In the genomic region with DNA sequence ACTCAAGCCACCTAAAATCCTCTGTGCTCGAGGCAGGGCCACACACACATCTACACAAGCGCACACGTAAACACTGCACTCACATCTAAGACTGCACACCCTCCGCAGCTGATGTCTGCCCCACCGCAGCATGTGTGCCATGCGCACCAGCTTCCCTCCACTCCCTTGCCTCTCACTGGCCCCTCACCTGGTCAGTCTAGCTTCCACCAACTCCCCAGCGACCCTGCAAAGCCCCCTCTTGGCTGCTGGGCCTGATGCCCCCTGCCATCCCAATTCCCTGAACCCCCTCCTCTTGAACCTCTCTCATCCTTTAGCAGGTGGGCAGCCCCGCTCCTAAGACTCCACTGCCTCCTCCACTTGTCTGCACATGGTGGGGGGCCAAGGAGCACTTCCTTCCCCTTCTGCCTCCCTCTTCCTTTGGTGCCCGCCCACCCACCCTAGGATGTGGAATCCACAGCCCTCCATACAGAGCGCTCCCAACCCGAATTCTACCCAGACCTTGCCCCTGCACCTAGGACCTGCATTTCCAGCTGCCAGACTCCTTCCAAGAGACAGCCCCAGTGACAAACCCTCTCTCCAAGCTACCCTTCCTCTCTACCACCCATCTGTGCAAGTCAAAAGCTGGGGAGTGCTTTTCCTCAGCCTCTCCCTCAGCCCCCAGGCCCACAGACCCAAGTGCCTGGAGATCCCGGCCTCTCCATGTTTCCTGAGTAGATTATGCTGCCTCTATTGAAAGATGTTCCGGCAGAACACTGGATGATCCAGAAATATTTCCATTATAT, we compare ENCODE assay signal across 15 cellular contexts. TPM values are rescaled to one million over a fixed set of nuclear protein-coding genes. Genes with fewer than 3 reads are reported as not detected.
DNase-seq lines count a peak whose midpoint lies in the region; ATAC-seq and TF ChIP-seq lines count a peak whose summit lies in the region.
"Had no signal": no experiment of that assay in that cellular context is flagged by ENCODE, and none has a peak within 500 bp of the region (broad histone marks: within the 10 kb centered on the region; RNA-seq: fewer than 3 reads in every experiment).

No MANE protein-coding gene starts in this region.

- TF ChIP-seq RAD21 in IMR-90 (IDR thresholded peaks at IDR 0.05; ENCODE audit: low read length), result no peak

- H3K9me2 ChIP-seq in GM23248 (ENCODE audit: insufficient read depth), result no peaks in the 10 kb centered on the region

- no peak for TF ChIP-seq POLR2A in IMR-90 (IDR thresholded peaks at IDR 0.05; ENCODE audit: low read depth, low read length)

- no peak overlapping the region for H3K4ac ChIP-seq in IMR-90 (ENCODE audit: low read depth, low read length)

- CTCF ChIA-PET in IMR-90 (lab: Yijun Ruan, JAX), result interaction anchor here (1.5 kb wide), 1 partner anchor 13 kb away, joined by 3 read pairs; no protein-coding TSS in a partner anchor

- no peak overlapping the region for H2AK9ac ChIP-seq in IMR-90 (replicated peaks; ENCODE audit: low read depth, low read length, poor library complexity)

- H4K91ac ChIP-seq in IMR-90 (ENCODE audit: insufficient read depth, low read depth, low read length), result no peak overlapping the region

- H3K4me1 ChIP-seq in GM23248 (ENCODE audit: insufficient read depth), result peaks cover 29% of the 10 kb centered on the region
- peaks cover 12% of the 10 kb centered on the region for H3K4me1 ChIP-seq in IMR-90 (ENCODE audit: control insufficient read depth, insufficient read depth, low read length)
- peaks cover 4% of the 10 kb centered on the region for H3K4me1 ChIP-seq in lower lobe of right lung
- H3K4me1 ChIP-seq in psoas muscle, result no peaks in the 10 kb centered on the region
- H3K4me1 ChIP-seq: HAP-1, Peyer's patch had no signal

- no peak overlapping the region for H3K23ac ChIP-seq in IMR-90 (ENCODE audit: low read depth, low read length)

- DNase-seq in GM23248 (no peak), IMR-90 (no peak), lower lobe of right lung (peak; percentile 27), psoas muscle (peak; percentile 1 to 17), NCI-H748 (lab: John Stamatoyannopoulos, UW; ENCODE audit: unreplicated experiment) (no peak), NCI-H1694 (lab: John Stamatoyannopoulos, UW) (no peak), NCI-H82 (lab: John Stamatoyannopoulos, UW) (no peak)
- DNase-seq: GF-D8, Kasumi-1, NCI-H1930, SHP77 treated with DMSO at 0.1 percent for 48 hours had no signal

- ATAC-seq in IMR-90 (ENCODE audit: low read depth) (no peak), lower lobe of right lung (no peak), psoas muscle (no peak)

- dilution Hi-C loops in IMR-90 (cut with HindIII; ENCODE audit: low sequenced_read_pairs, unreplicated experiment), result no loop called here

- H2AFZ ChIP-seq in GM23248 (no peak overlapping the region), IMR-90 (replicated peaks; ENCODE audit: low read length, poor library complexity) (no peak overlapping the region)

- H3K9ac ChIP-seq in GM23248 (peak overlapping the region; percentile 59), IMR-90 (ENCODE audit: low read depth, low read length) (no peak overlapping the region)
- H3K9ac ChIP-seq: BLaER1 had no signal

- no peak overlapping the region for H2BK120ac ChIP-seq in IMR-90 (ENCODE audit: low read depth, low read length)

- no peak overlapping the region for H3K56ac ChIP-seq in IMR-90 (ENCODE audit: extremely low read depth, insufficient read depth, low read length)

- peaks cover 36% of the 10 kb centered on the region for H3K9me1 ChIP-seq in IMR-90 (ENCODE audit: insufficient read depth, low read length)

- BruUV-seq in IMR-90 (replicated peaks; lab: Mats Ljungman, UMichigan), result no TSS peak

- no peak for TF ChIP-seq CTCF in IMR-90 (conservative IDR thresholded peaks at IDR 0.05; ENCODE audit: low read depth, low read length)
- no peak for TF ChIP-seq CTCF in lower lobe of right lung (IDR thresholded peaks at IDR 0.05)
- no peak for TF ChIP-seq CTCF in psoas muscle (IDR thresholded peaks at IDR 0.05)

- H3K27ac ChIP-seq in GM23248 (no peak overlapping the region), IMR-90 (ENCODE audit: insufficient read depth, low read length) (no peak overlapping the region), lower lobe of right lung (no peak overlapping the region), psoas muscle (no peak overlapping the region)
- H3K27ac ChIP-seq: BLaER1, Peyer's patch had no signal

- H3K4me3 ChIP-seq in GM23248, result no peak overlapping the region
- H3K4me3 ChIP-seq in IMR-90 (ENCODE audit: insufficient read depth, low read depth, low read length), result no peak overlapping the region
- H3K4me3 ChIP-seq in lower lobe of right lung, result no peak overlapping the region
- no peak overlapping the region for H3K4me3 ChIP-seq in psoas muscle
- H3K4me3 ChIP-seq: BLaER1, HAP-1, Peyer's patch had no signal

- no peaks in the 10 kb centered on the region for H3F3A ChIP-seq in GM23248 (ENCODE audit: insufficient read depth)

- H3K36me3 ChIP-seq in GM23248 (ENCODE audit: low read depth), result no peaks in the 10 kb centered on the region
- H3K36me3 ChIP-seq in IMR-90 (ENCODE audit: control insufficient read depth, insufficient read depth, low read length), result no peaks in the 10 kb centered on the region; the same call in 1 of the 2 replicates
- no peaks in the 10 kb centered on the region for H3K36me3 ChIP-seq in lower lobe of right lung
- H3K36me3 ChIP-seq in psoas muscle (ENCODE audit: insufficient read depth in 1 of 2, low read depth in 1 of 2), result no peaks in the 10 kb centered on the region
- H3K36me3 ChIP-seq: BLaER1, HAP-1, Peyer's patch had no signal

- H4K20me1 ChIP-seq in GM23248 (ENCODE audit: insufficient read depth), result no peaks in the 10 kb centered on the region
- peaks cover 38% of the 10 kb centered on the region for H4K20me1 ChIP-seq in IMR-90 (ENCODE audit: insufficient read depth, low read length)
- H4K20me1 ChIP-seq: BLaER1 had no signal

- H4K8ac ChIP-seq in IMR-90 (ENCODE audit: low read depth in 2 of 2, low read length in 2 of 2), result no peak overlapping the region

- peak overlapping the region; percentile 8; the same call in 1 of the 2 replicates for H2AK5ac ChIP-seq in IMR-90 (ENCODE audit: low read depth, low read length)

- H3K27me3 ChIP-seq in GM23248 (replicated peaks; ENCODE audit: insufficient read depth) (no peaks in the 10 kb centered on the region), IMR-90 (ENCODE audit: control insufficient read depth, insufficient read depth, low read length) (no peaks in the 10 kb centered on the region), lower lobe of right lung (ENCODE audit: low read depth) (no peaks in the 10 kb centered on the region), psoas muscle (ENCODE audit: insufficient read depth in 3 of 3, low read length in 2 of 3) (peaks cover 0 to 1% (median 0%) of the 10 kb centered on the region in 3 donors)
- H3K27me3 ChIP-seq: BLaER1, Peyer's patch had no signal

- no peak overlapping the region for H3K14ac ChIP-seq in IMR-90 (replicated peaks; ENCODE audit: low read depth, low read length)

- H2BK5ac ChIP-seq in IMR-90 (ENCODE audit: low read depth, low read length, poor library complexity, severe bottlenecking), result no peak overlapping the region

- WGBS in GM23248 (ENCODE audit: low coverage in 1 of 2, low lambda C conversion rate in 2 of 2, missing lambda C conversion rate in 2 of 2), 2 experiments, result 94 to 95% methylated on average over 11 to 13 of the region's 13 CpGs
- WGBS in IMR-90 (ENCODE audit: extremely low coverage in 2 of 2, insufficient read length in 1 of 2), 2 experiments, result 100% methylated on average over 2 of the region's 13 CpGs; no CpG with 5 or more reads in 1 of the 2 experiments
- WGBS in psoas muscle, 3 donors, result 93 to 96% (median 96%) methylated on average over 11 to 13 of the region's 13 CpGs

- in situ Hi-C loops in GM23248 (cut with MboI), result no loop called here
- in situ Hi-C loops in IMR-90 (cut with MboI; ENCODE audit: low sequenced_read_pairs), result no loop called here

- H2BK20ac ChIP-seq in IMR-90 (ENCODE audit: low read depth, low read length), result no peak overlapping the region

- peaks cover 97% of the 10 kb centered on the region for H3K79me2 ChIP-seq in GM23248 (ENCODE audit: insufficient read depth)

- POLR2A ChIA-PET in IMR-90 (lab: Charles Lee; ENCODE audit: unreplicated experiment), result no interaction called here

- H3K79me1 ChIP-seq in IMR-90 (ENCODE audit: low read depth in 1 of 2, low read length in 2 of 2), result peaks cover 24 to 91% of the 10 kb centered on the region in 2 experiments

- H2BK15ac ChIP-seq in IMR-90 (ENCODE audit: low read depth, low read length), result no peak overlapping the region

- no peak overlapping the region for H3K18ac ChIP-seq in IMR-90 (ENCODE audit: low read depth, low read length)

- intact Hi-C loops in IMR-90 (cut with micrococcal nuclease), result no loop called here
- intact Hi-C loops in lower lobe of right lung (cut with DNase I), result no loop called here
- intact Hi-C loops in psoas muscle (cut with DNase I), result no loop called here

- no peak overlapping the region for H4K5ac ChIP-seq in IMR-90 (ENCODE audit: low read depth, low read length)

- H3K4me2 ChIP-seq in GM23248 (ENCODE audit: unreplicated experiment) (no peak overlapping the region), IMR-90 (ENCODE audit: low read depth, low read length) (no peak overlapping the region)

- no peaks in the 10 kb centered on the region for H3K9me3 ChIP-seq in GM23248 (ENCODE audit: low read depth)
- no peaks in the 10 kb centered on the region for H3K9me3 ChIP-seq in IMR-90 (ENCODE audit: control insufficient read depth, insufficient read depth, low read length)
- no peaks in the 10 kb centered on the region for H3K9me3 ChIP-seq in lower lobe of right lung
- H3K9me3 ChIP-seq in psoas muscle, result no peaks in the 10 kb centered on the region
- H3K9me3 ChIP-seq: BLaER1, HAP-1, Peyer's patch had no signal

TF ChIP-seq in IMR-90, 13 proteins besides CTCF, POLR2A, EP300 and RAD21 (continues in another document):
- no peak for TF ChIP-seq BHLHE40 (IDR thresholded peaks at IDR 0.05; ENCODE audit: low read depth, low read length)
- TF ChIP-seq, protein P1, sequence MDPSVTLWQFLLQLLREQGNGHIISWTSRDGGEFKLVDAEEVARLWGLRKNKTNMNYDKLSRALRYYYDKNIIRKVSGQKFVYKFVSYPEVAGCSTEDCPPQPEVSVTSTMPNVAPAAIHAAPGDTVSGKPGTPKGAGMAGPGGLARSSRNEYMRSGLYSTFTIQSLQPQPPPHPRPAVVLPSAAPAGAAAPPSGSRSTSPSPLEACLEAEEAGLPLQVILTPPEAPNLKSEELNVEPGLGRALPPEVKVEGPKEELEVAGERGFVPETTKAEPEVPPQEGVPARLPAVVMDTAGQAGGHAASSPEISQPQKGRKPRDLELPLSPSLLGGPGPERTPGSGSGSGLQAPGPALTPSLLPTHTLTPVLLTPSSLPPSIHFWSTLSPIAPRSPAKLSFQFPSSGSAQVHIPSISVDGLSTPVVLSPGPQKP (IDR thresholded peaks at IDR 0.05; ENCODE audit: borderline replicate concordance, low read depth, low read length), result no peak

RNA-seq across cellular contexts. Expression of gene ADAMTS2, which starts 23.9 kb away (rescaled TPM):
- 132 and 141 TPM in 2 replicates for total RNA-seq in GM23248 (2014; rRNA removed; shearing (Covaris generic))
- 61.3 and 62.0 TPM in 2 replicates for polyA plus RNA-seq in GM23248 (2016; fragmentation: Nextera tagmentation; extraction: Ambion mirVana)
- total RNA-seq in IMR-90 (2012; rRNA removed), result 18.3 and 19.0 TPM in 2 replicates
- polyA plus RNA-seq in IMR-90 (2012; rRNA removed), result 58.8 and 68.2 TPM in 2 replicates
- 45.1 and 77.2 TPM in 2 replicates for polyA plus RNA-seq in IMR-90 (2012; cell fraction: cytosol; rRNA removed)
- 77.0 and 118 TPM in 2 replicates for polyA plus RNA-seq in IMR-90 (2012; cell fraction: nucleus; rRNA removed; ENCODE audit: low replicate concordance)
- 13.0 TPM for total RNA-seq in lower lobe of right lung
- 1 to 10 TPM; 1.9 to 3.7 (median 2.5) TPM for total RNA-seq in psoas muscle
- 1 to 10 TPM in 1 of 3 donors, under 1 TPM in 2; 0.83 to 2.0 (median 0.97) TPM for polyA plus RNA-seq in psoas muscle
- total RNA-seq: NCI-H460 had no signal

Comparison
In these comparisons a context has a peak if more than half of its experiments do, and no peak if none do; other contexts are left out.
1. DNase-seq: peak in lower lobe of right lung (single experiment) and psoas muscle (2 of 2); none in GM23248 (single experiment), IMR-90 (single experiment), NCI-H748 (single experiment), NCI-H1694 (single experiment) and NCI-H82 (single experiment).